In the genomic region with DNA sequence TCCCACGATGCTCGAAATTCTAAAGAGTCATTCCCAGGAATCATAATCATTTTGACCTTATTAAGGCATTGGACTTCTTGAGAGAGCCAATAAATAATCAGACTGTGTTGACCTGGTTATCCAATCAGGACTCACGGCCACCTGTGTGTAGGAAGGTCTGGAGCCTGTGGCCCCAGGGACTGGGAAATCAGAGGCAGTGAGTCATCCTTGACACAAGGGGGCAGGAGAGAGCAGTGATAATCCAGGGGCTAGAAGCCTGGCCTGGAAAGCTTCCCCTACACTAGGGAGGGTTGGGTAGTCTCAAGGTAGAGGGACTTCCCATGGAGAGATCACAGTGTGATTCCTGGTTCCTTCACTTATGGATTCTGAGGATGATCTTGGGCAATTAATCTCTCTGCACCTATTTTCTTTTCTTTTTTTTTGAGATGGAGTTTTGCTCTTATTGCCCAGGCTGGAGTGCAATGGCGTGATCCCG, we compare ENCODE assay signal across 8 cellular contexts. TPM values are rescaled to one million over a fixed set of nuclear protein-coding genes. Genes with fewer than 3 reads are reported as not detected.
DNase-seq lines count a peak whose midpoint lies in the region; ATAC-seq and TF ChIP-seq lines count a peak whose summit lies in the region.

No MANE protein-coding gene starts in this region.

- peak; percentile 39 for ATAC-seq in HG03095 (IDR thresholded peaks at IDR 0.05; ENCODE audit: unreplicated experiment)
- ATAC-seq in GM21825 (IDR thresholded peaks at IDR 0.05; ENCODE audit: unreplicated experiment) = no peak

- peaks cover 33% of the 10 kb centered on the region for H3K36me3 Mint-ChIP-seq in stimulated activated naive CD8-positive, alpha-beta T cell treated with anti-CD3 and anti-CD28 coated beads, Interleukin-15, Interleukin-2, amounts not matched to agents 100 ng/mL and 50 ng/mL, for 24 hours (ENCODE audit: low read depth)

- peak; percentile 78 for DNase-seq in GM12865 (ENCODE audit: low read depth)
- DNase-seq in NCI-H460 (ENCODE audit: extremely low read depth, low read depth) = peak; percentile 77
- peak; percentile 52 to 68 for DNase-seq in activated CD4-positive, alpha-beta T cell treated with anti-CD3 and anti-CD28 coated beads for 4 hours
- peak; percentile 64 to 84 for DNase-seq in dermis microvascular lymphatic vessel endothelial cell (ENCODE audit: low read depth in 2 of 2)
- DNase-seq in lung microvascular endothelial cell (ENCODE audit: low read depth in 2 of 2) = peak; percentile 66 to 85

- H3K27me3 Mint-ChIP-seq in stimulated activated naive CD8-positive, alpha-beta T cell treated with anti-CD3 and anti-CD28 coated beads, Interleukin-15, Interleukin-2, amounts not matched to agents 100 ng/mL and 50 ng/mL, for 24 hours = no peaks in the 10 kb centered on the region

- H3K9me3 Mint-ChIP-seq in stimulated activated naive CD8-positive, alpha-beta T cell treated with anti-CD3 and anti-CD28 coated beads, Interleukin-15, Interleukin-2, amounts not matched to agents 100 ng/mL and 50 ng/mL, for 24 hours = no peaks in the 10 kb centered on the region

- peaks cover 78% of the 10 kb centered on the region for H3K4me1 Mint-ChIP-seq in stimulated activated naive CD8-positive, alpha-beta T cell treated with anti-CD3 and anti-CD28 coated beads, Interleukin-15, Interleukin-2, amounts not matched to agents 100 ng/mL and 50 ng/mL, for 24 hours (ENCODE audit: low read depth)

- no peak overlapping the region for H3K4me3 Mint-ChIP-seq in stimulated activated naive CD8-positive, alpha-beta T cell treated with anti-CD3 and anti-CD28 coated beads, Interleukin-15, Interleukin-2, amounts not matched to agents 100 ng/mL and 50 ng/mL, for 24 hours

- TF ChIP-seq CTCF in GM12865 (IDR thresholded peaks at IDR 0.05; ENCODE audit: insufficient read depth, low read depth, low read length, missing control alignments) = peak; percentile 87

- peak overlapping the region; percentile 50 for H3K27ac Mint-ChIP-seq in stimulated activated naive CD8-positive, alpha-beta T cell treated with anti-CD3 and anti-CD28 coated beads, Interleukin-15, Interleukin-2, amounts not matched to agents 100 ng/mL and 50 ng/mL, for 24 hours

- no peak overlapping the region for H3K4me3 ChIP-seq in GM12865 (ENCODE audit: low read depth, low read length)

RNA-seq across cellular contexts. Expression of a gene that starts 4.7 kb away (rescaled TPM):
- 10.0 and 11.5 TPM in 2 replicates for total RNA-seq in NCI-H460 (2014; rRNA removed; shearing (Covaris generic))
- polyA plus RNA-seq in NCI-H460 (2014; cell fraction: nucleus; rRNA removed) = 2.3 and 10.4 TPM in 2 replicates
- total RNA-seq in dermis microvascular lymphatic vessel endothelial cell (1.5 and 1.9 TPM in 2 replicates), lung microvascular endothelial cell (0.99 and 1.5 TPM in 2 replicates)

RNA-seq across cellular contexts. Expression of a gene that starts 15.8 kb away (rescaled TPM):
- total RNA-seq in NCI-H460 (2014; rRNA removed; shearing (Covaris generic)) = 29.1 and 32.4 TPM in 2 replicates
- 17.2 and 24.8 TPM in 2 replicates for polyA plus RNA-seq in NCI-H460 (2014; cell fraction: nucleus; rRNA removed)
- 35.7 and 38.9 TPM in 2 replicates for total RNA-seq in dermis microvascular lymphatic vessel endothelial cell
- total RNA-seq in lung microvascular endothelial cell = 30.8 and 31.2 TPM in 2 replicates

RNA-seq across cellular contexts. Expression of a gene that starts 50.1 kb away (rescaled TPM):
- total RNA-seq in NCI-H460 (2014; rRNA removed; shearing (Covaris generic)) = 29.6 and 35.8 TPM in 2 replicates
- polyA plus RNA-seq in NCI-H460 (2014; cell fraction: nucleus; rRNA removed) = 25.4 and 26.6 TPM in 2 replicates
- total RNA-seq in dermis microvascular lymphatic vessel endothelial cell (18.5 and 19.3 TPM in 2 replicates), lung microvascular endothelial cell (14.1 and 16.1 TPM in 2 replicates)
